22 cellular contexts compared by ENCODE assay signal in genomic region chr15:48875241-48875640, GRCh38.
"Had no signal": no experiment of that assay in that cellular context is flagged by ENCODE, and none has a peak within 500 bp of the region (broad histone marks: within the 10 kb centered on the region; RNA-seq: fewer than 3 reads in every experiment).

No MANE protein-coding gene starts in this region.

- H3K9me3 ChIP-seq: mucosa of descending colon, psoas muscle, spleen, thyroid gland had no signal

- H3K4me3 Mint-ChIP-seq: dendritic cell treated with granulocyte-macrophage colony-stimulating factor and Interleukin-4, amounts not matched to agents 40 ng/mL and 50 ng/mL, for 4 days; endodermal cell; natural killer cell; stimulated activated memory B cell treated with anti-CD40 and anti-IgM and Interleukin-4, amounts not matched to agents 10 μg/mL and 1 μg/mL and 100 μg/mL, for 72 hours; stimulated activated naive CD8-positive, alpha-beta T cell treated with anti-CD3 and anti-CD28 coated beads, Interleukin-15, Interleukin-2, amounts not matched to agents 100 ng/mL and 50 ng/mL, for 24 hours had no signal

- H3K27me3 ChIP-seq: thyroid gland had no signal

- H3K36me3 ChIP-seq: spleen, thyroid gland had no signal

- ATAC-seq: left colon; mucosa of descending colon; natural killer cell; psoas muscle; sciatic nerve; stimulated activated memory B cell treated with anti-CD40 and anti-IgM and Interleukin-4, amounts not matched to agents 10 μg/mL and 1 μg/mL and 100 μg/mL, for 72 hours had no signal

- H3K27ac Mint-ChIP-seq: dendritic cell treated with granulocyte-macrophage colony-stimulating factor and Interleukin-4, amounts not matched to agents 40 ng/mL and 50 ng/mL, for 4 days; endodermal cell; natural killer cell; stimulated activated memory B cell treated with anti-CD40 and anti-IgM and Interleukin-4, amounts not matched to agents 10 μg/mL and 1 μg/mL and 100 μg/mL, for 72 hours; stimulated activated naive CD8-positive, alpha-beta T cell treated with anti-CD3 and anti-CD28 coated beads, Interleukin-15, Interleukin-2, amounts not matched to agents 100 ng/mL and 50 ng/mL, for 24 hours; type B pancreatic cell had no signal

- H3K4me3 ChIP-seq: hepatocyte, mucosa of descending colon, psoas muscle, spleen, thyroid gland had no signal

- H3K27ac ChIP-seq: hepatocyte, parathyroid adenoma, psoas muscle, spleen, thyroid gland had no signal

- H3K9me3 Mint-ChIP-seq: dendritic cell treated with granulocyte-macrophage colony-stimulating factor and Interleukin-4, amounts not matched to agents 40 ng/mL and 50 ng/mL, for 4 days; endodermal cell; natural killer cell; stimulated activated memory B cell treated with anti-CD40 and anti-IgM and Interleukin-4, amounts not matched to agents 10 μg/mL and 1 μg/mL and 100 μg/mL, for 72 hours; stimulated activated naive CD8-positive, alpha-beta T cell treated with anti-CD3 and anti-CD28 coated beads, Interleukin-15, Interleukin-2, amounts not matched to agents 100 ng/mL and 50 ng/mL, for 24 hours; type B pancreatic cell had no signal

- DNase-seq: endodermal cell; erythroblast; foreskin melanocyte; head of caudate nucleus; kidney; left colon; mucosa of descending colon; natural killer cell; occipital lobe; psoas muscle; retina; spleen; stimulated activated CD4-positive, alpha-beta T cell treated with anti-CD3 and anti-CD28 coated beads, Interleukin-15, amount 100 ng/mL, for 24 hours; stimulated activated CD4-positive, alpha-beta T cell treated with anti-CD3 and anti-CD28 coated beads, Interleukin-4, amount 100 ng/mL, for 24 hours; thyroid gland had no signal
